ENCODE assay signal across 1 cellular context in the genomic region with DNA sequence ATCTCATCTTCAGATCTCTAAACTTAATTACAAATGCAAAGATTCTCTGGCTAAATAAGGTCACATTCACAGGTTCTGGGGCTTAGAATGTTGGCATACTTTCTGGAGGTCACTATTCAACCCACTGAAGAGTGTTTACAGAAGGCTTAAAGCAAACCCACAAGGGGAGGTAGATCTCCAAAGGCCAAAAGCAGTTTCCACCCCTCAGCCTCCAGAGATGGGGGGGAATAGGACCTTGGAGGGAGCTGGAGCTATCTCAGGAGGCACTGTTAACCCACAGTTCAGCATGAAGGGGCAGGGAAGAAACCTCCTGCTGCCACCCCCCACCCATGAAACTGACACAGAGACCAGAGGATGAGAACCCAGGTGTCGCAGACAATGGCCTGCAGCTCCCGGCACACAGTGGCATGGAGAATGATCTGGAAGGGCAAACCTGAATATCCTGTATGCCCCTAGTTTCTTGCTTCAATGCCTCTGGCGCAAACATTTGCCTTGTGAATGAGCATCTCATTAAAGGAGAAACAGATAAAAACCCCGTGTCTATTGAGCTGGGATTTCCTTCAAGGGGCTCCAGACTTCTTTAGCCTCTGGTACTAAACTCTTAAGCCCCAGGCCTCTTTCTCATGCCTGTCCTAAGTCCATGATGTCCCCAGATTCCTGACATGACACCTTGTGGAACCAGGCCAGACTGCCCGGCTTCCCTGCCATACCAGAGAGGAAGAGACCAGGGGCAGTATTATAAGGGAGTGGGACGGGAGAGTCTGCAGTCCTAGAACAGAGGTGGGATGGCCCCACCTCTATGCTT.
TF ChIP-seq lines count a peak whose summit lies in the region.

No MANE protein-coding gene starts in this region.

TF ChIP-seq in IMR-90, 13 proteins besides CTCF, POLR2A, EP300 and RAD21:
- no peak for TF ChIP-seq MAZ (IDR thresholded peaks at IDR 0.05; ENCODE audit: borderline replicate concordance, low read depth, low read length)
- TF ChIP-seq NFE2L2 (IDR thresholded peaks at IDR 0.05; ENCODE audit: low read depth, low read length) = no peak
- TF ChIP-seq BHLHE40 (IDR thresholded peaks at IDR 0.05; ENCODE audit: low read depth, low read length) = no peak
- no peak for TF ChIP-seq CHD1 (IDR thresholded peaks at IDR 0.05; ENCODE audit: low read depth, low read length)
